2 cellular contexts compared by ENCODE assay signal in the genomic region with DNA sequence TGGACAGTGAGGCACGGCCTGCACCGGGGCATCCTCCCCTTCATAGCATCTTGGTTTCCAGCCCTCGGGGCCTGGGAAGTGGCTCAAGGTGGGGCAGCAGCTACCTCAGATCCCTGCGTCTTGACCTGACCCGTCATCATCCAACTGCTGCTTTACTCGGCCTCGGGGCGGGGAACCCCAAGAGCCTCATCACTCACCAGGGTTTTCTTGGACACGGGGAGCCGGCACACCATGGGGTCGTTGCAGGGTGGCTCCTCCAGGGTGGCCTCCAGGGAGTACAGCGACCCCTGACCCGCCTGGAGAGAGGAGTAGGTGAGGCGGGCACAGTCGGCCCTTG.
TF ChIP-seq lines count a peak whose summit lies in the region.

No MANE protein-coding gene starts in this region.

TF ChIP-seq in liver, 16 proteins besides CTCF, POLR2A, EP300 and RAD21:
- TF ChIP-seq RXRA (IDR thresholded peaks at IDR 0.05) (no peak), JUND (IDR thresholded peaks at IDR 0.05) (no peak), TAF1 (conservative IDR thresholded peaks at IDR 0.05) (no peak), EGR1 (IDR thresholded peaks at IDR 0.05; ENCODE audit: low read depth in 2 of 2) (no peak), NR2F2 (IDR thresholded peaks at IDR 0.05) (no peak)
- TF ChIP-seq, protein P1, sequence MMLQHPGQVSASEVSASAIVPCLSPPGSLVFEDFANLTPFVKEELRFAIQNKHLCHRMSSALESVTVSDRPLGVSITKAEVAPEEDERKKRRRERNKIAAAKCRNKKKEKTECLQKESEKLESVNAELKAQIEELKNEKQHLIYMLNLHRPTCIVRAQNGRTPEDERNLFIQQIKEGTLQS (IDR thresholded peaks at IDR 0.05) = no peak
- TF ChIP-seq, protein P2, sequence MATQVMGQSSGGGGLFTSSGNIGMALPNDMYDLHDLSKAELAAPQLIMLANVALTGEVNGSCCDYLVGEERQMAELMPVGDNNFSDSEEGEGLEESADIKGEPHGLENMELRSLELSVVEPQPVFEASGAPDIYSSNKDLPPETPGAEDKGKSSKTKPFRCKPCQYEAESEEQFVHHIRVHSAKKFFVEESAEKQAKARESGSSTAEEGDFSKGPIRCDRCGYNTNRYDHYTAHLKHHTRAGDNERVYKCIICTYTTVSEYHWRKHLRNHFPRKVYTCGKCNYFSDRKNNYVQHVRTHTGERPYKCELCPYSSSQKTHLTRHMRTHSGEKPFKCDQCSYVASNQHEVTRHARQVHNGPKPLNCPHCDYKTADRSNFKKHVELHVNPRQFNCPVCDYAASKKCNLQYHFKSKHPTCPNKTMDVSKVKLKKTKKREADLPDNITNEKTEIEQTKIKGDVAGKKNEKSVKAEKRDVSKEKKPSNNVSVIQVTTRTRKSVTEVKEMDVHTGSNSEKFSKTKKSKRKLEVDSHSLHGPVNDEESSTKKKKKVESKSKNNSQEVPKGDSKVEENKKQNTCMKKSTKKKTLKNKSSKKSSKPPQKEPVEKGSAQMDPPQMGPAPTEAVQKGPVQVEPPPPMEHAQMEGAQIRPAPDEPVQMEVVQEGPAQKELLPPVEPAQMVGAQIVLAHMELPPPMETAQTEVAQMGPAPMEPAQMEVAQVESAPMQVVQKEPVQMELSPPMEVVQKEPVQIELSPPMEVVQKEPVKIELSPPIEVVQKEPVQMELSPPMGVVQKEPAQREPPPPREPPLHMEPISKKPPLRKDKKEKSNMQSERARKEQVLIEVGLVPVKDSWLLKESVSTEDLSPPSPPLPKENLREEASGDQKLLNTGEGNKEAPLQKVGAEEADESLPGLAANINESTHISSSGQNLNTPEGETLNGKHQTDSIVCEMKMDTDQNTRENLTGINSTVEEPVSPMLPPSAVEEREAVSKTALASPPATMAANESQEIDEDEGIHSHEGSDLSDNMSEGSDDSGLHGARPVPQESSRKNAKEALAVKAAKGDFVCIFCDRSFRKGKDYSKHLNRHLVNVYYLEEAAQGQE (IDR thresholded peaks at IDR 0.05) = no peak

TF ChIP-seq in HepG2, 621 proteins besides CTCF, POLR2A, EP300 and RAD21:
- TF ChIP-seq ZNF234 (CRISPR knock-in tag; conservative IDR thresholded peaks at IDR 0.05) (no peak), ZNF879 (CRISPR knock-in tag; IDR thresholded peaks at IDR 0.05) (no peak), DNMT3B (CRISPR knock-in tag; conservative IDR thresholded peaks at IDR 0.05) (no peak), CEBPG (CRISPR knock-in tag; IDR thresholded peaks at IDR 0.05) (no peak), ZNF558 (CRISPR knock-in tag; IDR thresholded peaks at IDR 0.05; ENCODE audit: borderline replicate concordance) (no peak), RNF2 (conservative IDR thresholded peaks at IDR 0.05; ENCODE audit: low read depth) (no peak), ZNF263 (CRISPR knock-in tag; IDR thresholded peaks at IDR 0.05) (no peak)
- TF ChIP-seq, protein P3, sequence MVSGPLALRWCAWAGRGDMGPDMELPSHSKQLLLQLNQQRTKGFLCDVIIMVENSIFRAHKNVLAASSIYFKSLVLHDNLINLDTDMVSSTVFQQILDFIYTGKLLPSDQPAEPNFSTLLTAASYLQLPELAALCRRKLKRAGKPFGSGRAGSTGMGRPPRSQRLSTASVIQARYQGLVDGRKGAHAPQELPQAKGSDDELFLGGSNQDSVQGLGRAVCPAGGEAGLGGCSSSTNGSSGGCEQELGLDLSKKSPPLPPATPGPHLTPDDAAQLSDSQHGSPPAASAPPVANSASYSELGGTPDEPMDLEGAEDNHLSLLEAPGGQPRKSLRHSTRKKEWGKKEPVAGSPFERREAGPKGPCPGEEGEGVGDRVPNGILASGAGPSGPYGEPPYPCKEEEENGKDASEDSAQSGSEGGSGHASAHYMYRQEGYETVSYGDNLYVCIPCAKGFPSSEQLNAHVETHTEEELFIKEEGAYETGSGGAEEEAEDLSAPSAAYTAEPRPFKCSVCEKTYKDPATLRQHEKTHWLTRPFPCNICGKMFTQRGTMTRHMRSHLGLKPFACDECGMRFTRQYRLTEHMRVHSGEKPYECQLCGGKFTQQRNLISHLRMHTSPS (CRISPR knock-in tag; IDR thresholded peaks at IDR 0.05; ENCODE audit: low read depth) = no peak
TF ChIP-seq in HepG2: peak in this region for 0.
